ENCODE assay signal across 14 cellular contexts in the genomic region with DNA sequence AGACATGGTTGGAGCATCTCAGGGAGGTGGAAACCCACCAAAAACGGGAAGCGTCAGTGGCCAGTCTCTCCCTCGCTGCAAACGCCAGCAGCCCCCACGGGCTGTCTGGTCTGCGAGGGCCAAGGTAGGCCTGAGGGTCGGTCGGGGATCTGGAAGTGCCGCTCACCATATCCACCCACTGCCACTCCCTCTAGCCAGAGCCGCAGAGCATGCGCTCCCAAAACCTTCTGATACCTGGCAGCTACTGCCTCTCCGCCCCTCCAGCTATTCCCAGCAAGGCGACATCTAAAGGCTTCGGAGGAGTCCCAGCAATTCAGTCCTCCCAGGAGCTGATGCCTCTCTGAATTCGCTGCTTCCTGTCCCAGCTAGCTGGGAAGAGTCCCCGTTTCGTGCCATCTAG.
"Had no signal": no experiment of that assay in that cellular context is flagged by ENCODE, and none has a peak within 500 bp of the region (broad histone marks: within the 10 kb centered on the region; RNA-seq: fewer than 3 reads in every experiment).

No MANE protein-coding gene starts in this region.

- FAIRE-seq: kidney had no signal

- H3K9me3 Mint-ChIP-seq: activated B cell treated with CpG ODN at 0.5 μM for 24 hours; brain; T-helper 1 cell treated with Interleukin-12 subunit alpha and Interleukin-12 subunit beta and Interleukin-4 antibody, amounts not matched to agents 30 μg/mL and 1 μg/mL, for 36 hours had no signal

- H3K4me3 Mint-ChIP-seq: activated B cell treated with CpG ODN at 0.5 μM for 24 hours; T-helper 1 cell treated with Interleukin-12 subunit alpha and Interleukin-12 subunit beta and Interleukin-4 antibody, amounts not matched to agents 30 μg/mL and 1 μg/mL, for 36 hours had no signal

- H3K4me3 ChIP-seq: adrenal gland, gastroesophageal sphincter, thoracic aorta had no signal

- H3K9me3 ChIP-seq: adrenal gland, gastroesophageal sphincter, thoracic aorta had no signal

- H3K27ac ChIP-seq: adrenal gland, thoracic aorta had no signal

- H3K27me3 ChIP-seq: adrenal gland, gastroesophageal sphincter had no signal

- ATAC-seq: gastroesophageal sphincter; right cardiac atrium; SK-N-SH treated with all-trans-retinoic acid at 6 μM for 48 hours; stimulated activated naive CD8-positive, alpha-beta T cell treated with anti-CD3 and anti-CD28 coated beads, Interleukin-15, Interleukin-2, amounts not matched to agents 100 U/mL and 50 U/mL, for 24 hours had no signal

- H3K36me3 ChIP-seq: thoracic aorta had no signal

- H3K27ac Mint-ChIP-seq: activated B cell treated with CpG ODN at 0.5 μM for 24 hours; T-helper 1 cell treated with Interleukin-12 subunit alpha and Interleukin-12 subunit beta and Interleukin-4 antibody, amounts not matched to agents 30 μg/mL and 1 μg/mL, for 36 hours had no signal

- DNase-seq: activated B cell treated with CpG ODN at 0.5 μM for 24 hours; activated CD4-positive, alpha-beta T cell treated with anti-CD3 and anti-CD28 coated beads, Interleukin-2, amount 50 U/mL, for 1 hour; activated naive CD4-positive, alpha-beta T cell treated with anti-CD3 and anti-CD28 coated beads, Interleukin-2, amount 50 U/mL, for 16 hours; activated T-cell treated with anti-CD3 and anti-CD28 coated beads for 4 hours; adrenal gland; kidney; stimulated activated CD4-positive, alpha-beta T cell treated with anti-CD3 and anti-CD28 coated beads, Interleukin-2, amount 100 ng/mL, for 24 hours; stimulated activated naive CD8-positive, alpha-beta T cell treated with anti-CD3 and anti-CD28 coated beads, Interleukin-15, Interleukin-2, amounts not matched to agents 100 U/mL and 50 U/mL, for 24 hours had no signal

- H3K27me3 Mint-ChIP-seq: activated B cell treated with CpG ODN at 0.5 μM for 24 hours had no signal
